8 cellular contexts compared by ENCODE assay signal in the genomic region with DNA sequence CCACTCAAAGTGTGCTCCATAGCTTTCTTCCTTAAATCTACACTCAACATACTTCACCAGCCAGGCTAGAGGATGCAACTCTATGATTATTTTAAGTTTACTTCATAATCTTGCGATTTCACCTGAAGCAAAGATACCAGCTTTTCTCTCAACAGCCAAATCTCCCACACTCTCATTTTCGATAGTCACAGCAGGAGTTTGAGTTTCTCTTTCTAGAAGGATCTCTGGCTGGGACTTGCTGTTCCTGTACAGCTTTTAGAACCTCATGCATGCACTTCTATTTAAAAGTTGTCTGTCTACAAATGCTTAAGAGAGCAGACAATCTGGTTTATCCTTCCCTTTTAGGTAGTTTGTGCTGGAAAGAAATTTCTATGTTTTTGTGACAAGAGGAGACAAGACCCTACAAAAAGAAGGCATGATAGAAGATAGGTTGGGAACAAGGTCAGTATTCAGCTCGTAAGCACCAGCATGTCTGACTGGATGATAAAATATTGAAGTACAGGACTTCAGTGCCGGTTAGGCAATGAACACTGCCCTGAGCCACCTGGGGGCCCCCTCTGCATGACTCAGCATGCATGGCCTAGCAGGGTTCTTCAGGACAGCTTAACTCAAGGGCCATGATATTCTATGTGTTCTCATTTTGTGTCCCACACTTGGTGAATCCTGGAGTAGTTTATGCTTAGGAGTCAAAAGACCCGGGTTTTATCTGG.
DNase-seq lines count a peak whose midpoint lies in the region; ATAC-seq and TF ChIP-seq lines count a peak whose summit lies in the region.

No MANE protein-coding gene starts in this region.

- WGBS in spleen, 5 donors: 45 to 73% (median 64%) methylated on average over 4 to 5 of the region's 5 CpGs
- WGBS in gastroesophageal sphincter (ENCODE audit: low coverage in 1 of 2), 2 donors: 65 to 75% methylated on average over 4 to 5 of the region's 5 CpGs

- peak overlapping the region; percentile 52 for H2AFZ ChIP-seq in KMS-11 (ENCODE audit: low read depth)

- ATAC-seq in GM21367 (IDR thresholded peaks at IDR 0.05; ENCODE audit: unreplicated experiment): peak; percentile 41
- no peak for ATAC-seq in gastroesophageal sphincter
- ATAC-seq in omental fat pad (ENCODE audit: low FRiP score): no peak

- peak overlapping the region; percentile 49 for H3K4me2 ChIP-seq in KMS-11

- peak overlapping the region; percentile 13; the same call in 1 of the 2 replicates for H3K9ac ChIP-seq in KMS-11

- TF ChIP-seq CTCF in KMS-11 (conservative IDR thresholded peaks at IDR 0.05; ENCODE audit: low read depth, low read length) (no peak), astrocyte of the spinal cord (IDR thresholded peaks at IDR 0.05; ENCODE audit: low read depth, low read length) (peak; percentile 9), spleen (IDR thresholded peaks at IDR 0.05 in 8 of 11, conservative IDR thresholded peaks at IDR 0.05 in 3 of 11) (peak in 1 of 11 experiments; percentile 12), gastroesophageal sphincter (IDR thresholded peaks at IDR 0.05) (no peak), omental fat pad (IDR thresholded peaks at IDR 0.05) (no peak)

- H3K27ac ChIP-seq in KMS-11: peak overlapping the region; percentile 69
- peak overlapping the region in 6 of 8 donors; percentile 17 to 66 (median 59) for H3K27ac ChIP-seq in spleen
- no peak overlapping the region for H3K27ac ChIP-seq in gastroesophageal sphincter

- no peak overlapping the region for H3K4me3 ChIP-seq in KMS-11 (IDR thresholded peaks at IDR 0.05; ENCODE audit: insufficient read depth, low read depth, low read length)
- no peak overlapping the region for H3K4me3 ChIP-seq in astrocyte of the spinal cord (ENCODE audit: low read depth, low read length)
- H3K4me3 ChIP-seq in spleen: no peak overlapping the region
- no peak overlapping the region for H3K4me3 ChIP-seq in gastroesophageal sphincter

- intact Hi-C loops in spleen (cut with DNase I; ENCODE audit: low total_unique reads): no loop called here

- H3K36me3 ChIP-seq in KMS-11 (ENCODE audit: insufficient read depth) (no peaks in the 10 kb centered on the region), spleen (no peaks in the 10 kb centered on the region), gastroesophageal sphincter (no peaks in the 10 kb centered on the region)

- DNase-seq in GM03348 (ENCODE audit: low spot score) (peak; percentile 4), astrocyte of the spinal cord (ENCODE audit: low read depth, low spot score) (peak; percentile 48), spleen (peak; percentile 80), occipital lobe (lab: John Stamatoyannopoulos, UW) (no peak), omental fat pad (ENCODE audit: low spot score) (no peak)

- no peaks in the 10 kb centered on the region for H3K79me2 ChIP-seq in KMS-11 (ENCODE audit: insufficient read depth, low read depth)

- no peak for TF ChIP-seq POLR2A in spleen (IDR thresholded peaks at IDR 0.05)
- no peak for TF ChIP-seq POLR2A in gastroesophageal sphincter (IDR thresholded peaks at IDR 0.05)

- H3K9me3 ChIP-seq in spleen (no peaks in the 10 kb centered on the region), gastroesophageal sphincter (no peaks in the 10 kb centered on the region)

- H4K20me1 ChIP-seq in KMS-11 (ENCODE audit: insufficient read depth): no peaks in the 10 kb centered on the region

- no peak for TF ChIP-seq EP300 in gastroesophageal sphincter (IDR thresholded peaks at IDR 0.05)

- in situ Hi-C loops in astrocyte of the spinal cord (cut with HindIII; ENCODE audit: low sequenced_read_pairs): no loop called here

- H3K4me1 ChIP-seq in KMS-11 (ENCODE audit: low read depth, poor library complexity, severe bottlenecking): peaks cover 56% of the 10 kb centered on the region
- H3K4me1 ChIP-seq in spleen: peaks cover 0 to 42% (median 11%) of the 10 kb centered on the region in 6 donors
- H3K4me1 ChIP-seq in gastroesophageal sphincter: peaks cover 0 to 3% (median 0%) of the 10 kb centered on the region in 3 donors

- H3K27me3 ChIP-seq in KMS-11 (ENCODE audit: insufficient read depth, low read depth) (no peaks in the 10 kb centered on the region), spleen (replicated peaks in 1 of 7) (peaks cover 0 to 8% (median 0%) of the 10 kb centered on the region in 7 donors), gastroesophageal sphincter (no peaks in the 10 kb centered on the region)

Comparison
In these comparisons a context has a peak if more than half of its experiments do, and no peak if none do; other contexts are left out.
1. DNase-seq: peak in GM03348 (single experiment), astrocyte of the spinal cord (single experiment) and spleen (single experiment); none in occipital lobe (single experiment) and omental fat pad (single experiment).
2. H3K27ac ChIP-seq: peak in KMS-11 (single experiment) and spleen (6 of 8); none in gastroesophageal sphincter (0 of 4).